ENCODE assay signal across 8 cellular contexts in the genomic region with DNA sequence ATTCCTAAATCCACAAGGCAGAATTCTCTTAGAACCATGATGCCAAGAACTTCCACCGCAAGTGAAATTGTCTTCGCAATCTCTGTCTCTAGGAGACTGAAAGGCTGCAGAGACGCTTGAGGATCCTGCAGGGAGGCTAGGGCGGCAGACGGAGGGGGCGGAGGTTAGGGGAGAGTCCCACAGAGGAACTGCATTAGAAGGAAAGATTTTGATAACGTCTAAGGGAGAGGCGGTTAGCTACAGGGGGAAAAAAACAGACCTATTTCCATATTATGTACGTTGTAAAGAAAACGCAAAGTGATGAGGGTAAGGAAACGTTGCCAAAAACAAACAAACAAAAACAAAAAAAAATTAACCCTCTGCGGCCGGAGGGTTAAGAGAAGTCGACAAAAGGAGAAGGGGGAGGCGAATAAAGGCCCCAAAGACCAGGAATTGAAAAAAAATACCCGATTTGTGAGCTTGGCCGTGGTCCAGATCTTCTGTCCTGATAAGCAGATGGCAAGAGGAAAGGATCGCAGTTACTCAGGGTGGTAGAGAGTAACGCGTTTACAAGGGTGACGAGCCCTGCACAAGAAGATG. TPM values are rescaled to one million over a fixed set of nuclear protein-coding genes. Genes with fewer than 3 reads are reported as not detected.
DNase-seq lines count a peak whose midpoint lies in the region; ATAC-seq and TF ChIP-seq lines count a peak whose summit lies in the region.

No MANE protein-coding gene starts in this region.

- no peaks in the 10 kb centered on the region for H3K27me3 Mint-ChIP-seq in naive B cell

- peaks cover 10 to 13% of the 10 kb centered on the region in 2 donors for H3K36me3 Mint-ChIP-seq in naive B cell

- H3K27ac ChIP-seq in esophagus squamous epithelium, result peak overlapping the region; percentile 89 to 95 (median 94)

- intact Hi-C loops in esophagus squamous epithelium (cut with DNase I), result loop anchor here (5.0 kb wide), 1 partner anchor 176 kb away; the partner anchor contains the start of gene FANCM

- TF ChIP-seq CTCF in esophagus squamous epithelium (IDR thresholded peaks at IDR 0.05), result no peak

- ATAC-seq in HG03378 (IDR thresholded peaks at IDR 0.05; ENCODE audit: unreplicated experiment) (peak; percentile 12), naive B cell (ENCODE audit: low read depth in 2 of 2) (peak; percentile 40 to 43)
- ATAC-seq in stimulated activated naive CD8-positive, alpha-beta T cell treated with anti-CD3 and anti-CD28 coated beads, Interleukin-15, Interleukin-2, amounts not matched to agents 100 U/mL and 50 U/mL, for 24 hours, result peak; percentile 46

- peak overlapping the region; percentile 83 for H3K9ac ChIP-seq in NT2/D1 (ENCODE audit: insufficient read length, low read depth)

- H3K9me3 ChIP-seq in NT2/D1 (ENCODE audit: insufficient read depth, low read length) (peaks cover 16% of the 10 kb centered on the region; the same call in 1 of the 2 replicates), esophagus squamous epithelium (no peaks in the 10 kb centered on the region)

- DNase-seq in C1 segment of cervical spinal cord (lab: John Stamatoyannopoulos, UW) (peak in 9 of 14 donors; percentile 13 to 64 (median 26)), GM19238 (ENCODE audit: insufficient read length, low spot score) (peak; percentile 18), NT2/D1 (ENCODE audit: low read depth, low spot score) (peak; percentile 28), activated T-cell treated with anti-CD3 and anti-CD28 coated beads for 48 hours (ENCODE audit: low read depth) (peak; percentile 42), esophagus squamous epithelium (lab: John Stamatoyannopoulos, UW) (no peak), naive B cell (peak; percentile 51)
- peak; percentile 71 for DNase-seq in stimulated activated naive CD8-positive, alpha-beta T cell treated with anti-CD3 and anti-CD28 coated beads, Interleukin-15, Interleukin-2, amounts not matched to agents 100 U/mL and 50 U/mL, for 24 hours

- H3K27ac Mint-ChIP-seq in naive B cell, result no peak overlapping the region

- 1% methylated on average over 21 of the region's 21 CpGs for WGBS in esophagus squamous epithelium, 2 donors

- TF ChIP-seq POLR2A in esophagus squamous epithelium (IDR thresholded peaks at IDR 0.05), result no peak

- no peaks in the 10 kb centered on the region for H3K27me3 ChIP-seq in NT2/D1 (ENCODE audit: insufficient read depth, insufficient read length)
- H3K27me3 ChIP-seq in esophagus squamous epithelium, result no peaks in the 10 kb centered on the region

- H3K4me1 Mint-ChIP-seq in naive B cell, result peaks cover 32 to 41% (median 33%) of the 10 kb centered on the region in 3 donors

- H3K4me3 Mint-ChIP-seq in naive B cell, result no peak overlapping the region

- H3K36me3 ChIP-seq in NT2/D1 (ENCODE audit: insufficient read depth, insufficient read length, low read length) (no peaks in the 10 kb centered on the region), esophagus squamous epithelium (no peaks in the 10 kb centered on the region)

- H3K4me1 ChIP-seq in NT2/D1 (ENCODE audit: insufficient read depth, insufficient read length) (no peaks in the 10 kb centered on the region), esophagus squamous epithelium (peaks cover 0 to 77% (median 45%) of the 10 kb centered on the region in 3 donors)

- H3K9me3 Mint-ChIP-seq in naive B cell, result peaks cover 0 to 16% (median 8%) of the 10 kb centered on the region in 7 donors

- H3K4me3 ChIP-seq in NT2/D1 (ENCODE audit: insufficient read length, low read depth) (peak overlapping the region; percentile 81), esophagus squamous epithelium (peak overlapping the region; percentile 65 to 94 (median 84))

RNA-seq across cellular contexts. Expression of gene KLHL28, which starts 0.5 kb away (rescaled TPM):
- total RNA-seq in esophagus squamous epithelium, result 10 to 100 TPM in 1 of 4 donors, 1 to 10 TPM in 3; 7.2 to 10.3 (median 8.4) TPM
- 10 to 100 TPM; 39.5 to 43.9 (median 41.4) TPM for polyA plus RNA-seq in naive B cell (ENCODE audit: low read depth in 6 of 6)

RNA-seq across cellular contexts. Expression of gene TOGARAM1, which starts 0.8 kb away (rescaled TPM):
- total RNA-seq in esophagus squamous epithelium, result 10 to 100 TPM in 1 of 4 donors, 1 to 10 TPM in 3; 5.8 to 23.7 (median 8.9) TPM
- polyA plus RNA-seq in naive B cell (ENCODE audit: low read depth in 6 of 6), result 10 to 100 TPM; 13.0 to 27.0 (median 15.8) TPM
